8 cellular contexts compared by ENCODE assay signal in genomic region chr10:33335550-33335799, GRCh38. TPM values are rescaled to one million over a fixed set of nuclear protein-coding genes. Genes with fewer than 3 reads are reported as not detected.
A peak's percentile ranks its signal among the peaks of the same experiment; 100 is the strongest.
DNase-seq lines count a peak whose midpoint lies in the region; ATAC-seq, FAIRE-seq and TF ChIP-seq lines count a peak whose summit lies in the region.

No MANE protein-coding gene starts in this region.

- TF ChIP-seq POLR2A in gastrocnemius medialis (IDR thresholded peaks at IDR 0.05): no peak

- CTCF ChIA-PET in GM10248 (lab: Yijun Ruan, JAX): no interaction called here

- FAIRE-seq in frontal cortex (lab: Jason Lieb, UNC): no peak

- ATAC-seq in gastrocnemius medialis: no peak

- peak; percentile 28 for DNase-seq in GM10248 (ENCODE audit: extremely low spot score)
- DNase-seq in SJCRH30: peak in 1 of 2 experiments; percentile 17
- peak; percentile 31 to 50 for DNase-seq in frontal cortex (ENCODE audit: low spot score in 2 of 2)
- DNase-seq in gastrocnemius medialis: no peak
- DNase-seq in ecto neural progenitor cell (ENCODE audit: low spot score): no peak
- DNase-seq in UCSD-AML1 (lab: John Stamatoyannopoulos, UW; ENCODE audit: unreplicated experiment): no peak
- DNase-seq in globus pallidus (ENCODE audit: low spot score): no peak
- no peak for DNase-seq in COR-L47 (lab: John Stamatoyannopoulos, UW)

- intact Hi-C loops in gastrocnemius medialis (cut with DNase I; ENCODE audit: low total_unique reads): loop anchor here (5.0 to 10.0 kb wide), 2 partner anchors 143 to 381 kb away; partner anchors contain the start of gene ITGB1

- H3K27me3 ChIP-seq in SJCRH30 (no peaks in the 10 kb centered on the region), gastrocnemius medialis (no peaks in the 10 kb centered on the region)

- POLR2A ChIA-PET in GM10248 (lab: Yijun Ruan, JAX): no interaction called here

- peaks cover 14% of the 10 kb centered on the region; the same call in 1 of the 2 replicates for H3K4me1 ChIP-seq in SJCRH30
- peaks cover 38 to 46% of the 10 kb centered on the region in 2 donors for H3K4me1 ChIP-seq in gastrocnemius medialis

- peak overlapping the region; percentile 75 for H3K4me3 ChIP-seq in SJCRH30
- peak overlapping the region; percentile 82 to 98 (median 91) for H3K4me3 ChIP-seq in gastrocnemius medialis

- H3K36me3 ChIP-seq in SJCRH30 (no peaks in the 10 kb centered on the region), gastrocnemius medialis (no peaks in the 10 kb centered on the region)

- TF ChIP-seq CTCF in GM10248 (IDR thresholded peaks at IDR 0.05; ENCODE audit: control extremely low read depth, extremely low read depth, low read depth, missing control alignments) (no peak), gastrocnemius medialis (IDR thresholded peaks at IDR 0.05 in 4 of 5, conservative IDR thresholded peaks at IDR 0.05 in 1 of 5) (no peak)

- in situ Hi-C loops in gastrocnemius medialis (cut with MboI; ENCODE audit: low sequenced_read_pairs in 4 of 4): loop anchor here in 1 of 4 donors (10.0 kb wide), 1 partner anchor 141 kb away; no protein-coding TSS in a partner anchor

- H3K27ac ChIP-seq in SJCRH30: peak overlapping the region; percentile 13; the same call in 1 of the 2 replicates
- peak overlapping the region; percentile 87 to 94 (median 93) for H3K27ac ChIP-seq in gastrocnemius medialis

- H3K9me3 ChIP-seq in SJCRH30 (replicated peaks) (no peaks in the 10 kb centered on the region), gastrocnemius medialis (no peaks in the 10 kb centered on the region)

RNA-seq across cellular contexts. Expression of gene NRP1, which starts 1.0 kb away (rescaled TPM):
- 17.2 and 21.2 TPM in 2 replicates for total RNA-seq in SJCRH30 (2014; rRNA removed; shearing (Covaris generic))
- total RNA-seq in frontal cortex: 49.3 TPM
- total RNA-seq in gastrocnemius medialis: 10 to 100 TPM; 20.4 to 29.0 (median 22.1) TPM

Comparison
In these comparisons a context has a peak if more than half of its experiments do, and no peak if none do; other contexts are left out.
1. DNase-seq: peak in GM10248 (single experiment) and frontal cortex (2 of 2); none in gastrocnemius medialis (0 of 2), ecto neural progenitor cell (single experiment), UCSD-AML1 (single experiment), globus pallidus (single experiment) and COR-L47 (single experiment).